Comparison of ENCODE assay signal across 1 cellular context in the genomic region with DNA sequence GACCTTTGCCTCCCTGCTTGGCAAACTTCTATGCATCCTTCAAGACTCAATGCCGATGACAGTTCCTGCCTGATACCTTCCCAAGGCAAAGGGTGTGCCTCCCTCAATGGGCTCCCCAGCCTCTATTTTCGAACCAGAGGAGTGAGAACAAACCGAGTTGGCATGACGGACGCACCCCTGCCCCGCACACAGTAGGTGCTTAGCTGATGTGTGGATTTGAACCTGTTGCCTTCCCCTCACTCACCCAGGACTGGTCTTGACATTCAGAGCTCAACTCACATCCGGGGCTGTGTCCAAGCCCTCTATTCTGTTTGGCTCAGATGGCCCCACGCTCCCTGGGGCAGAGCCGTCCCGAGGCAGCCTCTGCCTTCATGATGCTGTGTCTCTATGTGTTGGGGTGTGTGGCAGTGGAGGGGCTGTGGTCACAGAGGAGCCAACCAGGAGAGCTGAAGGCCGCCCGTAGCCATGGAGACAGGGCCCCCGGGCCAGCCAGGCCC.
TF ChIP-seq lines count a peak whose summit lies in the region.

No MANE protein-coding gene starts in this region.

TF ChIP-seq in H1, 55 proteins besides CTCF, POLR2A, EP300 and RAD21:
- TF ChIP-seq CHD2 (IDR thresholded peaks at IDR 0.05; ENCODE audit: low read length) = no peak
- no peak for TF ChIP-seq SRF (IDR thresholded peaks at IDR 0.05; ENCODE audit: low read depth, low read length)
- TF ChIP-seq SIN3A (conservative IDR thresholded peaks at IDR 0.05 in 1 of 2, IDR thresholded peaks at IDR 0.05 in 1 of 2; ENCODE audit: low read depth in 1 of 2, low read length in 2 of 2) = no peak
- no peak for TF ChIP-seq ZNF274 (IDR thresholded peaks at IDR 0.05; ENCODE audit: borderline replicate concordance, extremely low read depth, low read length)
- no peak for TF ChIP-seq ASH2L (IDR thresholded peaks at IDR 0.05; ENCODE audit: low read length)
- no peak for TF ChIP-seq CREB1 (IDR thresholded peaks at IDR 0.05)
- no peak for TF ChIP-seq POU5F1 (IDR thresholded peaks at IDR 0.05; ENCODE audit: low read depth, low read length)
- TF ChIP-seq, protein P1, sequence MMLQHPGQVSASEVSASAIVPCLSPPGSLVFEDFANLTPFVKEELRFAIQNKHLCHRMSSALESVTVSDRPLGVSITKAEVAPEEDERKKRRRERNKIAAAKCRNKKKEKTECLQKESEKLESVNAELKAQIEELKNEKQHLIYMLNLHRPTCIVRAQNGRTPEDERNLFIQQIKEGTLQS (IDR thresholded peaks at IDR 0.05; ENCODE audit: insufficient read depth, low read depth, low read length) = no peak
- no peak for TF ChIP-seq BCL11A (IDR thresholded peaks at IDR 0.05; ENCODE audit: low read depth in 2 of 2, low read length in 2 of 2)
- TF ChIP-seq GTF2F1 (IDR thresholded peaks at IDR 0.05; ENCODE audit: borderline replicate concordance, low read depth, low read length) = no peak
- no peak for TF ChIP-seq USF2 (IDR thresholded peaks at IDR 0.05; ENCODE audit: low read length)
- TF ChIP-seq BACH1 (IDR thresholded peaks at IDR 0.05; ENCODE audit: low read length) = no peak
- no peak for TF ChIP-seq E2F6 (IDR thresholded peaks at IDR 0.05)
- no peak for TF ChIP-seq HDAC2 (IDR thresholded peaks at IDR 0.05; ENCODE audit: borderline replicate concordance in 1 of 2, low read depth in 2 of 2, low read length in 2 of 2)
- no peak for TF ChIP-seq NANOG (IDR thresholded peaks at IDR 0.05; ENCODE audit: insufficient read depth, low read depth, low read length, poor library complexity, severe bottlenecking)
- no peak for TF ChIP-seq SP1 (IDR thresholded peaks at IDR 0.05; ENCODE audit: low read depth, low read length)
- TF ChIP-seq CBX5 (IDR thresholded peaks at IDR 0.05; ENCODE audit: low read depth, low read length) = no peak
